ENCODE assay signal across 8 cellular contexts in the genomic region with DNA sequence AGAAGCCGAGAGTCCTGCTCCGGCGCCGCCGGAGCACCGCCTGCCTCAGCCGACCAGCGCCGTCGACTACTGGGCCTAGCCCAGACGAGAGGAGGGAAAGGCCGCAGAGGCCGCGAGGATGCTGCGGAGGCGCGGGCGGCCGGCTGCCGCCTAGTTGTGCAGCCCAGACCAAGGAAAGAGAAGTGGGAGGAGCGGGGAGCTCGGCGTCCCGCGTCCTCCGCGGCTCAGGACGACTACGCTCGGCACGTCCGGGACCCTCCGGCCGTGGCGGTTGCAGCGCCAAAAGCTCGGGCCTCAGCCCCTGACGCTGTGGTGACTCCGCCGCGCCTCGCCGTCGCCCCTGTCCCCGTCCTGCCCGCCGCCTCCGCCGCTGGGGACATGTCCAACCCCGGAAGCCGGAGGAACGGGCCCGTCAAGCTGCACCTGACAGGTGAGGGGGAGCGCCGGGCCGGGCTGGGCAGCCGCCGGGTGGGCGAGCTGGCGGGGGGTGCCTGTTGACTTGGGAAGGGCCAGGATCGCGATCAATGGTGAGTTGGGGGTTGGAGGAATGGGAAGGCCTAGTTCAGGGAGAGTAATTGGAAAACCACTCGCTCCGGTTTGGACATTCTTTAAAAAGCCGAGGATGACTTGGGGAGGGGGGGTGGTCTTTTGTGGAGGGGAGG. TPM values are rescaled to one million over a fixed set of nuclear protein-coding genes. Genes with fewer than 3 reads are reported as not detected.
DNase-seq lines count a peak whose midpoint lies in the region; ATAC-seq and TF ChIP-seq lines count a peak whose summit lies in the region.

No MANE protein-coding gene starts in this region.

- ATAC-seq in Right ventricle myocardium inferior = peak; percentile 88

- peak overlapping the region; percentile 72 for H3K27ac Mint-ChIP-seq in activated naive CD8-positive, alpha-beta T cell

- TF ChIP-seq POLR2A in suprapubic skin (IDR thresholded peaks at IDR 0.05) = no peak

- H3K27ac ChIP-seq in suprapubic skin = peak overlapping the region; percentile 90

- intact Hi-C loops in Right ventricle myocardium inferior (cut with DNase I) = loop anchor here (5.0 kb wide), 1 partner anchor 36 kb away; a partner anchor contains a TSS

- peak overlapping the region; percentile 88 for H3K4me3 Mint-ChIP-seq in activated naive CD8-positive, alpha-beta T cell

- no peaks in the 10 kb centered on the region for H3K36me3 Mint-ChIP-seq in activated naive CD8-positive, alpha-beta T cell

- H3K4me1 Mint-ChIP-seq in activated naive CD8-positive, alpha-beta T cell (ENCODE audit: low read depth) = peaks cover 11% of the 10 kb centered on the region

- H3K9me3 Mint-ChIP-seq in activated naive CD8-positive, alpha-beta T cell (ENCODE audit: low read depth) = no peaks in the 10 kb centered on the region

- peak overlapping the region; percentile 84 for H3K4me3 ChIP-seq in suprapubic skin

- CTCF ChIA-PET in HEK293T (lab: Yijun Ruan, JAX) = interaction anchor here (0.7 to 1.0 kb wide), 2 partner anchors 60 to 781 kb away, joined by 3 read pairs; no protein-coding TSS in a partner anchor

- 2% methylated on average over 37 of the region's 65 CpGs for WGBS in suprapubic skin

- no peaks in the 10 kb centered on the region for H3K27me3 ChIP-seq in suprapubic skin

- no peak for TF ChIP-seq CTCF in suprapubic skin (IDR thresholded peaks at IDR 0.05)

- H3K9me3 ChIP-seq in suprapubic skin = no peaks in the 10 kb centered on the region

- H3K36me3 ChIP-seq in suprapubic skin = peaks cover 4% of the 10 kb centered on the region

- TF ChIP-seq EP300 in suprapubic skin (IDR thresholded peaks at IDR 0.05) = no peak

- H3K4me1 ChIP-seq in suprapubic skin = peaks cover 14% of the 10 kb centered on the region

- peak; percentile 44 for DNase-seq in D341Med (ENCODE audit: low spot score)
- DNase-seq in HEK293T (ENCODE audit: extremely low spot score) = peak; percentile 41
- peak; percentile 70 for DNase-seq in RKO (ENCODE audit: low spot score)
- peak; percentile 81 for DNase-seq in Right ventricle myocardium inferior (ENCODE audit: missing footprints)
- DNase-seq in occipital lobe (lab: John Stamatoyannopoulos, UW) = peak; percentile 68
- peak; percentile 72 to 82 for DNase-seq in suprapubic skin (ENCODE audit: low spot score in 2 of 2)
- DNase-seq in SK-N-DZ (ENCODE audit: low spot score) = no peak

- H3K27me3 Mint-ChIP-seq in activated naive CD8-positive, alpha-beta T cell = peaks cover 3% of the 10 kb centered on the region

- POLR2A ChIA-PET in HEK293T (lab: Yijun Ruan, JAX) = interaction anchor here (0.7 to 2.0 kb wide), 10 partner anchors 10 to 212 kb away, joined by 3 to 17 read pairs (median 5); a partner anchor contains a TSS

TF ChIP-seq in HEK293T, 16 proteins besides CTCF, POLR2A, EP300 and RAD21:
- TF ChIP-seq HDGF (IDR thresholded peaks at IDR 0.05; ENCODE audit: borderline replicate concordance) (0 out of 2 replicates have a peak, but pooled peaks have one; percentile 37), L3MBTL2 (conservative IDR thresholded peaks at IDR 0.05) (peak; percentile 67), SUZ12 (IDR thresholded peaks at IDR 0.05) (no peak), CTBP1 (IDR thresholded peaks at IDR 0.05; ENCODE audit: borderline replicate concordance) (no peak)
- TF ChIP-seq, protein P1, sequence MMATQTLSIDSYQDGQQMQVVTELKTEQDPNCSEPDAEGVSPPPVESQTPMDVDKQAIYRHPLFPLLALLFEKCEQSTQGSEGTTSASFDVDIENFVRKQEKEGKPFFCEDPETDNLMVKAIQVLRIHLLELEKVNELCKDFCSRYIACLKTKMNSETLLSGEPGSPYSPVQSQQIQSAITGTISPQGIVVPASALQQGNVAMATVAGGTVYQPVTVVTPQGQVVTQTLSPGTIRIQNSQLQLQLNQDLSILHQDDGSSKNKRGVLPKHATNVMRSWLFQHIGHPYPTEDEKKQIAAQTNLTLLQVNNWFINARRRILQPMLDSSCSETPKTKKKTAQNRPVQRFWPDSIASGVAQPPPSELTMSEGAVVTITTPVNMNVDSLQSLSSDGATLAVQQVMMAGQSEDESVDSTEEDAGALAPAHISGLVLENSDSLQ (IDR thresholded peaks at IDR 0.05) = peak; percentile 15; the same call in 1 of the 2 replicates

RNA-seq across cellular contexts. Expression of a gene that starts 37.7 kb away (rescaled TPM):
- 5.7 TPM for total RNA-seq in Right ventricle myocardium inferior
- total RNA-seq in occipital lobe = 2.2 TPM
- total RNA-seq in suprapubic skin = 10 to 100 TPM; 29.0 to 35.9 (median 32.8) TPM
- 0.16 TPM in 1 of 2 replicates, not detected in the other for polyA plus RNA-seq in SK-N-DZ (2014; cell fraction: cytosol; rRNA removed)
- polyA plus RNA-seq in SK-N-DZ (2014; cell fraction: nucleus; rRNA removed) = not detected in 2 replicates
